Comparison of ENCODE assay signal across 2 cellular contexts in genomic region chr10:92279297-92279696, GRCh38.
TF ChIP-seq lines count a peak whose summit lies in the region.

No MANE protein-coding gene starts in this region.

TF ChIP-seq in IMR-90, 13 proteins besides CTCF, POLR2A, EP300 and RAD21:
- no peak for TF ChIP-seq BHLHE40 (IDR thresholded peaks at IDR 0.05; ENCODE audit: low read depth, low read length)
- TF ChIP-seq CEBPB (IDR thresholded peaks at IDR 0.05; ENCODE audit: low read depth, low read length): no peak
- no peak for TF ChIP-seq MAFK (IDR thresholded peaks at IDR 0.05; ENCODE audit: low read depth, low read length)
- no peak for TF ChIP-seq CHD1 (IDR thresholded peaks at IDR 0.05; ENCODE audit: low read depth, low read length)
- no peak for TF ChIP-seq NFE2L2 (IDR thresholded peaks at IDR 0.05; ENCODE audit: low read depth, low read length)
- no peak for TF ChIP-seq ELK1 (IDR thresholded peaks at IDR 0.05; ENCODE audit: borderline replicate concordance, low read depth, low read length)
- TF ChIP-seq RCOR1 (IDR thresholded peaks at IDR 0.05; ENCODE audit: insufficient replicate concordance, low read length): no peak
- TF ChIP-seq MAZ (IDR thresholded peaks at IDR 0.05; ENCODE audit: borderline replicate concordance, low read depth, low read length): no peak
- no peak for TF ChIP-seq MXI1 (IDR thresholded peaks at IDR 0.05; ENCODE audit: borderline replicate concordance, low read depth, low read length)
- TF ChIP-seq FOS (IDR thresholded peaks at IDR 0.05; ENCODE audit: low read depth, low read length): no peak
- TF ChIP-seq USF2 (IDR thresholded peaks at IDR 0.05; ENCODE audit: low read depth, low read length): no peak
- no peak for TF ChIP-seq SMC3 (IDR thresholded peaks at IDR 0.05; ENCODE audit: low read depth, low read length)
- TF ChIP-seq RFX5 (IDR thresholded peaks at IDR 0.05; ENCODE audit: low read depth, low read length): no peak
TF ChIP-seq in IMR-90: peak in this region for 0.

TF ChIP-seq in GM12891, 5 proteins besides CTCF, POLR2A, EP300 and RAD21:
- no peak for TF ChIP-seq POLR2AphosphoS5 (IDR thresholded peaks at IDR 0.05; ENCODE audit: low read depth, low read length)
- TF ChIP-seq PAX5 (IDR thresholded peaks at IDR 0.05; ENCODE audit: insufficient read depth, low read length, severe bottlenecking): no peak
- TF ChIP-seq POU2F2 (IDR thresholded peaks at IDR 0.05; ENCODE audit: low read depth, low read length): no peak
- no peak for TF ChIP-seq SPI1 (IDR thresholded peaks at IDR 0.05; ENCODE audit: low read depth, low read length)
- no peak for TF ChIP-seq TAF1 (IDR thresholded peaks at IDR 0.05; ENCODE audit: low read depth, low read length)
